28 cellular contexts compared by ENCODE assay signal in genomic region chr4:123667496-123667895, GRCh38.
DNase-seq lines count a peak whose midpoint lies in the region; ATAC-seq, FAIRE-seq and TF ChIP-seq lines count a peak whose summit lies in the region.
"Had no signal": no experiment of that assay in that cellular context is flagged by ENCODE, and none has a peak within 500 bp of the region (broad histone marks: within the 10 kb centered on the region; RNA-seq: fewer than 3 reads in every experiment).

No MANE protein-coding gene starts in this region.

- CTCF ChIA-PET in MCF 10A (lab: Yijun Ruan, JAX), result interaction anchor here (0.6 kb wide), 1 partner anchor 29 kb away, joined by 3 read pairs; no protein-coding TSS in a partner anchor

- no peak for FAIRE-seq in GM12892 (lab: Jason Lieb, UNC)

- POLR2A ChIA-PET in MCF 10A (lab: Yijun Ruan, JAX), result no interaction called here

- H3K27me3 Mint-ChIP-seq in MCF 10A (ENCODE audit: insufficient read depth, unreplicated experiment), result no peaks in the 10 kb centered on the region
- H3K27me3 Mint-ChIP-seq in activated T-helper 17 cell treated with anti-CD3 and anti-CD28 coated beads, Interleukin-2, amount 50 U/mL, for 72 hours, result peaks cover 32% of the 10 kb centered on the region

- no peak for TF ChIP-seq EP300 in upper lobe of left lung (IDR thresholded peaks at IDR 0.05)

- H3K9me3 Mint-ChIP-seq in MCF 10A (ENCODE audit: unreplicated experiment), result peaks cover 7% of the 10 kb centered on the region
- H3K9me3 Mint-ChIP-seq in activated T-helper 17 cell treated with anti-CD3 and anti-CD28 coated beads, Interleukin-2, amount 50 U/mL, for 72 hours, result no peaks in the 10 kb centered on the region
- H3K9me3 Mint-ChIP-seq: naive B cell had no signal

- intact Hi-C loops in MCF 10A (cut with micrococcal nuclease) (no loop called here), breast epithelium (cut with DNase I; ENCODE audit: low total_unique reads) (loop anchor here (2.0 kb wide), 1 partner anchor 37 kb away; no protein-coding TSS in a partner anchor), ascending aorta (cut with DNase I) (loop anchor here (10.0 kb wide), 1 partner anchor 563 kb away; no protein-coding TSS in a partner anchor)

- H3K4me3 ChIP-seq in breast epithelium, result no peak overlapping the region
- no peak overlapping the region for H3K4me3 ChIP-seq in ascending aorta
- H3K4me3 ChIP-seq in upper lobe of left lung, result no peak overlapping the region
- H3K4me3 ChIP-seq: BLaER1 treated with 17β-estradiol and CSF1 and Interleukin-3, amounts not matched to agents 10 nM and 100 nM; thyroid gland had no signal

- H3K36me3 ChIP-seq in breast epithelium (no peaks in the 10 kb centered on the region), ascending aorta (no peaks in the 10 kb centered on the region), upper lobe of left lung (no peaks in the 10 kb centered on the region)
- H3K36me3 ChIP-seq: BLaER1 treated with 17β-estradiol and CSF1 and Interleukin-3, amounts not matched to agents 10 nM and 100 nM; thyroid gland had no signal

- H3K27ac ChIP-seq in breast epithelium (no peak overlapping the region), ascending aorta (no peak overlapping the region), upper lobe of left lung (no peak overlapping the region)
- H3K27ac ChIP-seq: 22Rv1; BLaER1 treated with 17β-estradiol and CSF1 and Interleukin-3, amounts not matched to agents 10 nM and 100 nM; thyroid gland had no signal

- H3K4me3 Mint-ChIP-seq in MCF 10A (ENCODE audit: unreplicated experiment), result no peak overlapping the region
- no peak overlapping the region for H3K4me3 Mint-ChIP-seq in activated T-helper 17 cell treated with anti-CD3 and anti-CD28 coated beads, Interleukin-2, amount 50 U/mL, for 72 hours
- H3K4me3 Mint-ChIP-seq: activated CD8-positive, alpha-beta T cell treated with anti-CD3 and anti-CD28 coated beads, Interleukin-2, amount 10 ng/mL, durations not matched to agents 7 days and 5 days; naive B cell had no signal

- no peaks in the 10 kb centered on the region for H3K4me1 Mint-ChIP-seq in MCF 10A (ENCODE audit: insufficient read depth, unreplicated experiment)
- H3K4me1 Mint-ChIP-seq in activated T-helper 17 cell treated with anti-CD3 and anti-CD28 coated beads, Interleukin-2, amount 50 U/mL, for 72 hours, result peaks cover 10% of the 10 kb centered on the region

- H3K4me1 ChIP-seq in breast epithelium (no peaks in the 10 kb centered on the region), ascending aorta (no peaks in the 10 kb centered on the region), upper lobe of left lung (no peaks in the 10 kb centered on the region)
- H3K4me1 ChIP-seq: thyroid gland had no signal

- DNase-seq in MCF 10A (ENCODE audit: unreplicated experiment), result peak; percentile 30
- DNase-seq in breast epithelium (ENCODE audit: low spot score in 2 of 2), result no peak
- peak; percentile 79 for DNase-seq in fibroblast of peridontal ligament (ENCODE audit: extremely low read depth)
- DNase-seq in ascending aorta (ENCODE audit: low spot score in 2 of 2), result no peak
- no peak for DNase-seq in upper lobe of left lung
- no peak for DNase-seq in GM12892 (ENCODE audit: insufficient read length)
- DNase-seq: activated CD8-positive, alpha-beta T cell treated with anti-CD3 and anti-CD28 coated beads, Interleukin-2, amount 10 ng/mL, durations not matched to agents 7 days and 5 days; activated naive CD4-positive, alpha-beta T cell; activated T-cell treated with anti-CD3 and anti-CD28 coated beads, Interleukin-2, amount 50 U/mL, for 1 hour; amygdala; cerebellar nuclear complex; DND-41; GOT3; head of caudate nucleus; mesendoderm; naive B cell; NCI-H1694; NCI-H2171; NCI-H524 treated with DMSO at 0.1 percent for 48 hours; occipital lobe; stimulated activated CD4-positive, alpha-beta T cell treated with anti-CD3 and anti-CD28 coated beads, Interleukin-4, amount 100 ng/mL, for 24 hours; stimulated activated naive CD8-positive, alpha-beta T cell treated with anti-CD3 and anti-CD28 coated beads, Interleukin-15, Interleukin-2, amounts not matched to agents 100 U/mL and 50 U/mL, for 24 hours; thyroid gland had no signal

- 92 to 97% methylated on average over 6 of the region's 6 CpGs for WGBS in upper lobe of left lung, 2 donors

- TF ChIP-seq CTCF in MCF 10A (IDR thresholded peaks at IDR 0.05; ENCODE audit: unreplicated experiment) (no peak), breast epithelium (IDR thresholded peaks at IDR 0.05) (no peak), ascending aorta (IDR thresholded peaks at IDR 0.05) (no peak), upper lobe of left lung (IDR thresholded peaks at IDR 0.05) (no peak)

- H3K9me3 ChIP-seq in breast epithelium, result no peaks in the 10 kb centered on the region
- H3K9me3 ChIP-seq in ascending aorta, result no peaks in the 10 kb centered on the region
- H3K9me3 ChIP-seq in upper lobe of left lung, result no peaks in the 10 kb centered on the region
- H3K9me3 ChIP-seq: thyroid gland had no signal

- no TSS peak for BruUV-seq in MCF 10A (replicated peaks; lab: Mats Ljungman, UMichigan)

- H3K36me3 Mint-ChIP-seq in MCF 10A (ENCODE audit: insufficient read depth, unreplicated experiment), result no peaks in the 10 kb centered on the region
- H3K36me3 Mint-ChIP-seq in activated T-helper 17 cell treated with anti-CD3 and anti-CD28 coated beads, Interleukin-2, amount 50 U/mL, for 72 hours (ENCODE audit: low read depth), result no peaks in the 10 kb centered on the region
- H3K36me3 Mint-ChIP-seq: naive B cell had no signal

- H3K27me3 ChIP-seq in breast epithelium, result no peaks in the 10 kb centered on the region
- H3K27me3 ChIP-seq in ascending aorta, result no peaks in the 10 kb centered on the region
- H3K27me3 ChIP-seq in upper lobe of left lung, result no peaks in the 10 kb centered on the region
- H3K27me3 ChIP-seq: thyroid gland had no signal

- ATAC-seq in activated T-helper 17 cell treated with anti-CD3 and anti-CD28 coated beads, Interleukin-2, amount 50 U/mL, for 72 hours (replicated peaks), result peak; percentile 45
- ATAC-seq in upper lobe of left lung (ENCODE audit: low FRiP score in 2 of 2) (no peak), GM21825 (IDR thresholded peaks at IDR 0.05; ENCODE audit: unreplicated experiment) (no peak)
- ATAC-seq: activated CD4-positive, CD25-positive, alpha-beta regulatory T cell treated with anti-CD3 and anti-CD28 coated beads, Interleukin-2, amount 50 U/mL, for 24 hours; activated CD8-positive, alpha-beta T cell treated with anti-CD3 and anti-CD28 coated beads, Interleukin-2, amount 10 ng/mL, durations not matched to agents 7 days and 5 days; stimulated activated naive CD8-positive, alpha-beta T cell treated with anti-CD3 and anti-CD28 coated beads, Interleukin-15, Interleukin-2, amounts not matched to agents 100 U/mL and 50 U/mL, for 24 hours had no signal

- TF ChIP-seq POLR2A in breast epithelium (IDR thresholded peaks at IDR 0.05) (no peak), upper lobe of left lung (IDR thresholded peaks at IDR 0.05) (no peak), GM12892 (IDR thresholded peaks at IDR 0.05; ENCODE audit: low read depth, low read length) (no peak)

- H3K27ac Mint-ChIP-seq in MCF 10A (ENCODE audit: low read depth, unreplicated experiment), result no peak overlapping the region
- no peak overlapping the region for H3K27ac Mint-ChIP-seq in activated T-helper 17 cell treated with anti-CD3 and anti-CD28 coated beads, Interleukin-2, amount 50 U/mL, for 72 hours
- H3K27ac Mint-ChIP-seq: activated CD8-positive, alpha-beta T cell treated with anti-CD3 and anti-CD28 coated beads, Interleukin-2, amount 10 ng/mL, durations not matched to agents 7 days and 5 days; naive B cell had no signal

Comparison
In these comparisons a context has a peak if more than half of its experiments do, and no peak if none do; other contexts are left out.
1. DNase-seq: peak in MCF 10A (single experiment) and fibroblast of peridontal ligament (single experiment); none in breast epithelium (0 of 2), ascending aorta (0 of 2), upper lobe of left lung (0 of 2) and GM12892 (single experiment).